In genomic region chr19:18504886-18505610, GRCh38 we compare ENCODE assay signal across 1 cellular context.
TF ChIP-seq lines count a peak whose summit lies in the region.

No MANE protein-coding gene starts in this region.

TF ChIP-seq in H1, 55 proteins besides CTCF, POLR2A, EP300 and RAD21 (continued from another document):
- TF ChIP-seq ATF2 (IDR thresholded peaks at IDR 0.05; ENCODE audit: low read length): no peak
- TF ChIP-seq, protein P1, sequence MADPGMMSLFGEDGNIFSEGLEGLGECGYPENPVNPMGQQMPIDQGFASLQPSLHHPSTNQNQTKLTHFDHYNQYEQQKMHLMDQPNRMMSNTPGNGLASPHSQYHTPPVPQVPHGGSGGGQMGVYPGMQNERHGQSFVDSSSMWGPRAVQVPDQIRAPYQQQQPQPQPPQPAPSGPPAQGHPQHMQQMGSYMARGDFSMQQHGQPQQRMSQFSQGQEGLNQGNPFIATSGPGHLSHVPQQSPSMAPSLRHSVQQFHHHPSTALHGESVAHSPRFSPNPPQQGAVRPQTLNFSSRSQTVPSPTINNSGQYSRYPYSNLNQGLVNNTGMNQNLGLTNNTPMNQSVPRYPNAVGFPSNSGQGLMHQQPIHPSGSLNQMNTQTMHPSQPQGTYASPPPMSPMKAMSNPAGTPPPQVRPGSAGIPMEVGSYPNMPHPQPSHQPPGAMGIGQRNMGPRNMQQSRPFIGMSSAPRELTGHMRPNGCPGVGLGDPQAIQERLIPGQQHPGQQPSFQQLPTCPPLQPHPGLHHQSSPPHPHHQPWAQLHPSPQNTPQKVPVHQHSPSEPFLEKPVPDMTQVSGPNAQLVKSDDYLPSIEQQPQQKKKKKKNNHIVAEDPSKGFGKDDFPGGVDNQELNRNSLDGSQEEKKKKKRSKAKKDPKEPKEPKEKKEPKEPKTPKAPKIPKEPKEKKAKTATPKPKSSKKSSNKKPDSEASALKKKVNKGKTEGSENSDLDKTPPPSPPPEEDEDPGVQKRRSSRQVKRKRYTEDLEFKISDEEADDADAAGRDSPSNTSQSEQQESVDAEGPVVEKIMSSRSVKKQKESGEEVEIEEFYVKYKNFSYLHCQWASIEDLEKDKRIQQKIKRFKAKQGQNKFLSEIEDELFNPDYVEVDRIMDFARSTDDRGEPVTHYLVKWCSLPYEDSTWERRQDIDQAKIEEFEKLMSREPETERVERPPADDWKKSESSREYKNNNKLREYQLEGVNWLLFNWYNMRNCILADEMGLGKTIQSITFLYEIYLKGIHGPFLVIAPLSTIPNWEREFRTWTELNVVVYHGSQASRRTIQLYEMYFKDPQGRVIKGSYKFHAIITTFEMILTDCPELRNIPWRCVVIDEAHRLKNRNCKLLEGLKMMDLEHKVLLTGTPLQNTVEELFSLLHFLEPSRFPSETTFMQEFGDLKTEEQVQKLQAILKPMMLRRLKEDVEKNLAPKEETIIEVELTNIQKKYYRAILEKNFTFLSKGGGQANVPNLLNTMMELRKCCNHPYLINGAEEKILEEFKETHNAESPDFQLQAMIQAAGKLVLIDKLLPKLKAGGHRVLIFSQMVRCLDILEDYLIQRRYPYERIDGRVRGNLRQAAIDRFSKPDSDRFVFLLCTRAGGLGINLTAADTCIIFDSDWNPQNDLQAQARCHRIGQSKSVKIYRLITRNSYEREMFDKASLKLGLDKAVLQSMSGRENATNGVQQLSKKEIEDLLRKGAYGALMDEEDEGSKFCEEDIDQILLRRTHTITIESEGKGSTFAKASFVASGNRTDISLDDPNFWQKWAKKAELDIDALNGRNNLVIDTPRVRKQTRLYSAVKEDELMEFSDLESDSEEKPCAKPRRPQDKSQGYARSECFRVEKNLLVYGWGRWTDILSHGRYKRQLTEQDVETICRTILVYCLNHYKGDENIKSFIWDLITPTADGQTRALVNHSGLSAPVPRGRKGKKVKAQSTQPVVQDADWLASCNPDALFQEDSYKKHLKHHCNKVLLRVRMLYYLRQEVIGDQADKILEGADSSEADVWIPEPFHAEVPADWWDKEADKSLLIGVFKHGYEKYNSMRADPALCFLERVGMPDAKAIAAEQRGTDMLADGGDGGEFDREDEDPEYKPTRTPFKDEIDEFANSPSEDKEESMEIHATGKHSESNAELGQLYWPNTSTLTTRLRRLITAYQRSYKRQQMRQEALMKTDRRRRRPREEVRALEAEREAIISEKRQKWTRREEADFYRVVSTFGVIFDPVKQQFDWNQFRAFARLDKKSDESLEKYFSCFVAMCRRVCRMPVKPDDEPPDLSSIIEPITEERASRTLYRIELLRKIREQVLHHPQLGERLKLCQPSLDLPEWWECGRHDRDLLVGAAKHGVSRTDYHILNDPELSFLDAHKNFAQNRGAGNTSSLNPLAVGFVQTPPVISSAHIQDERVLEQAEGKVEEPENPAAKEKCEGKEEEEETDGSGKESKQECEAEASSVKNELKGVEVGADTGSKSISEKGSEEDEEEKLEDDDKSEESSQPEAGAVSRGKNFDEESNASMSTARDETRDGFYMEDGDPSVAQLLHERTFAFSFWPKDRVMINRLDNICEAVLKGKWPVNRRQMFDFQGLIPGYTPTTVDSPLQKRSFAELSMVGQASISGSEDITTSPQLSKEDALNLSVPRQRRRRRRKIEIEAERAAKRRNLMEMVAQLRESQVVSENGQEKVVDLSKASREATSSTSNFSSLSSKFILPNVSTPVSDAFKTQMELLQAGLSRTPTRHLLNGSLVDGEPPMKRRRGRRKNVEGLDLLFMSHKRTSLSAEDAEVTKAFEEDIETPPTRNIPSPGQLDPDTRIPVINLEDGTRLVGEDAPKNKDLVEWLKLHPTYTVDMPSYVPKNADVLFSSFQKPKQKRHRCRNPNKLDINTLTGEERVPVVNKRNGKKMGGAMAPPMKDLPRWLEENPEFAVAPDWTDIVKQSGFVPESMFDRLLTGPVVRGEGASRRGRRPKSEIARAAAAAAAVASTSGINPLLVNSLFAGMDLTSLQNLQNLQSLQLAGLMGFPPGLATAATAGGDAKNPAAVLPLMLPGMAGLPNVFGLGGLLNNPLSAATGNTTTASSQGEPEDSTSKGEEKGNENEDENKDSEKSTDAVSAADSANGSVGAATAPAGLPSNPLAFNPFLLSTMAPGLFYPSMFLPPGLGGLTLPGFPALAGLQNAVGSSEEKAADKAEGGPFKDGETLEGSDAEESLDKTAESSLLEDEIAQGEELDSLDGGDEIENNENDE (IDR thresholded peaks at IDR 0.05; ENCODE audit: insufficient replicate concordance, low read length): no peak
- TF ChIP-seq CBX5 (IDR thresholded peaks at IDR 0.05; ENCODE audit: low read depth, low read length): no peak
- TF ChIP-seq YY1 (IDR thresholded peaks at IDR 0.05; ENCODE audit: low read depth, low read length): no peak
- TF ChIP-seq PHF8 (conservative IDR thresholded peaks at IDR 0.05; ENCODE audit: low read depth, low read length): no peak
- TF ChIP-seq RBBP5 (IDR thresholded peaks at IDR 0.05; ENCODE audit: borderline replicate concordance, low read depth, low read length): no peak
- no peak for TF ChIP-seq SP2 (IDR thresholded peaks at IDR 0.05; ENCODE audit: low read length)
- no peak for TF ChIP-seq USF2 (IDR thresholded peaks at IDR 0.05; ENCODE audit: low read length)
- no peak for TF ChIP-seq POLR2AphosphoS5 (IDR thresholded peaks at IDR 0.05; ENCODE audit: low read depth, low read length)
- TF ChIP-seq RXRA (IDR thresholded peaks at IDR 0.05; ENCODE audit: insufficient read depth, low read depth, low read length): no peak
- no peak for TF ChIP-seq TCF12 (IDR thresholded peaks at IDR 0.05; ENCODE audit: low read depth, low read length)
- no peak for TF ChIP-seq CEBPB (IDR thresholded peaks at IDR 0.05; ENCODE audit: low read depth, low read length)
